10 cellular contexts compared by ENCODE assay signal in genomic region chr9:70422371-70423043, GRCh38. TPM values are rescaled to one million over a fixed set of nuclear protein-coding genes. Genes with fewer than 3 reads are reported as not detected.
DNase-seq lines count a peak whose midpoint lies in the region; ATAC-seq and TF ChIP-seq lines count a peak whose summit lies in the region.
"Had no signal": no experiment of that assay in that cellular context is flagged by ENCODE, and none has a peak within 500 bp of the region (broad histone marks: within the 10 kb centered on the region; RNA-seq: fewer than 3 reads in every experiment).

No MANE protein-coding gene starts in this region.

- peaks cover 31% of the 10 kb centered on the region for H3K4me1 Mint-ChIP-seq in T-helper 2 cell treated with Interferon-gamma antibody and Interleukin-4, amounts not matched to agents 5 μg/mL and 100 μg/mL, for 36 hours (ENCODE audit: low read depth)
- peaks cover 32% of the 10 kb centered on the region for H3K4me1 Mint-ChIP-seq in activated B cell treated with CpG ODN at 0.5 μM for 24 hours

- no peaks in the 10 kb centered on the region for H3K9me3 ChIP-seq in subcutaneous abdominal adipose tissue (ENCODE audit: control insufficient read depth in 5 of 5, low read length in 5 of 5)

- H3K27me3 Mint-ChIP-seq in T-helper 2 cell treated with Interferon-gamma antibody and Interleukin-4, amounts not matched to agents 5 μg/mL and 100 μg/mL, for 36 hours (ENCODE audit: low read depth) = peaks cover 2% of the 10 kb centered on the region
- H3K27me3 Mint-ChIP-seq in activated B cell treated with CpG ODN at 0.5 μM for 24 hours = no peaks in the 10 kb centered on the region

- H3K4me3 Mint-ChIP-seq in T-helper 2 cell treated with Interferon-gamma antibody and Interleukin-4, amounts not matched to agents 5 μg/mL and 100 μg/mL, for 36 hours = peak overlapping the region; percentile 0
- H3K4me3 Mint-ChIP-seq in activated B cell treated with CpG ODN at 0.5 μM for 24 hours = no peak overlapping the region

- no peak overlapping the region for H3K4me3 ChIP-seq in subcutaneous abdominal adipose tissue (ENCODE audit: low read depth in 1 of 5, low read length in 5 of 5)
- H3K4me3 ChIP-seq: PC-9 had no signal

- ATAC-seq in activated B cell treated with CpG ODN at 0.5 μM for 24 hours (ENCODE audit: low read depth) = no peak
- ATAC-seq in GM18867 (IDR thresholded peaks at IDR 0.05; ENCODE audit: unreplicated experiment) = no peak

- POLR2A ChIA-PET in activated B cell treated with CpG ODN at 0.5 μM for 24 hours (lab: Charles Lee) = interaction anchor here (0.7 to 4.3 kb wide), 3 partner anchors 22 to 141 kb away, joined by 3 to 48 read pairs (median 14); no protein-coding TSS in a partner anchor

- H3K27ac ChIP-seq in layer of hippocampus (ENCODE audit: low read depth, low read length) (peak overlapping the region; percentile 100), subcutaneous abdominal adipose tissue (ENCODE audit: low read depth, low read length) (peak overlapping the region; percentile 99)
- H3K27ac ChIP-seq: PC-9 had no signal

- no peaks in the 10 kb centered on the region for H3K36me3 Mint-ChIP-seq in T-helper 2 cell treated with Interferon-gamma antibody and Interleukin-4, amounts not matched to agents 5 μg/mL and 100 μg/mL, for 36 hours (ENCODE audit: low read depth)
- H3K36me3 Mint-ChIP-seq in activated B cell treated with CpG ODN at 0.5 μM for 24 hours (ENCODE audit: low read depth) = peaks cover 3% of the 10 kb centered on the region

- H3K9ac ChIP-seq in subcutaneous abdominal adipose tissue (ENCODE audit: low read length in 5 of 5) = no peak overlapping the region

- H3K27me3 ChIP-seq in layer of hippocampus (ENCODE audit: control insufficient read depth, insufficient read depth, low read length) (no peaks in the 10 kb centered on the region), subcutaneous abdominal adipose tissue (ENCODE audit: control insufficient read depth in 5 of 5, insufficient read depth in 4 of 5, low read length in 5 of 5) (no peaks in the 10 kb centered on the region)

- peak overlapping the region; percentile 47 for H3K27ac Mint-ChIP-seq in T-helper 2 cell treated with Interferon-gamma antibody and Interleukin-4, amounts not matched to agents 5 μg/mL and 100 μg/mL, for 36 hours
- peak overlapping the region; percentile 98 for H3K27ac Mint-ChIP-seq in activated B cell treated with CpG ODN at 0.5 μM for 24 hours

- H3K9me3 Mint-ChIP-seq in T-helper 2 cell treated with Interferon-gamma antibody and Interleukin-4, amounts not matched to agents 5 μg/mL and 100 μg/mL, for 36 hours = no peaks in the 10 kb centered on the region
- H3K9me3 Mint-ChIP-seq in activated B cell treated with CpG ODN at 0.5 μM for 24 hours = no peaks in the 10 kb centered on the region

- DNase-seq in T-helper 2 cell treated with Interferon-gamma antibody and Interleukin-4, amounts not matched to agents 5 μg/mL and 100 μg/mL, for 36 hours (ENCODE audit: low spot score) = no peak
- no peak for DNase-seq in T-helper 2 cell
- no peak for DNase-seq in activated B cell treated with CpG ODN at 0.5 μM for 24 hours
- DNase-seq in retina = no peak
- DNase-seq in cerebellar nuclear complex (lab: John Stamatoyannopoulos, UW) = no peak
- DNase-seq: NCI-H1694, PC-9 had no signal

- no peak for TF ChIP-seq CTCF in activated B cell treated with CpG ODN at 0.5 μM for 24 hours (IDR thresholded peaks at IDR 0.05)

- H3K36me3 ChIP-seq in subcutaneous abdominal adipose tissue (ENCODE audit: control insufficient read depth in 5 of 5, insufficient read depth in 5 of 5, low read length in 5 of 5) = no peaks in the 10 kb centered on the region

- H3K4me1 ChIP-seq in subcutaneous abdominal adipose tissue (ENCODE audit: control insufficient read depth in 5 of 5, insufficient read depth in 5 of 5, low read length in 5 of 5) = peaks cover 10 to 40% (median 29%) of the 10 kb centered on the region in 5 donors

- intact Hi-C loops in activated B cell treated with CpG ODN at 0.5 μM for 24 hours (cut with micrococcal nuclease) = no loop called here

- CTCF ChIA-PET in activated B cell treated with CpG ODN at 0.5 μM for 24 hours (lab: Charles Lee) = interaction anchor here (1.4 kb wide), 1 partner anchor 82 kb away, joined by 3 read pairs; no protein-coding TSS in a partner anchor

RNA-seq across cellular contexts. Expression of gene KLF9, which starts 8.1 kb away (rescaled TPM):
- 5.2 and 6.3 TPM in 2 replicates for total RNA-seq in activated B cell treated with CpG ODN at 0.5 μM for 24 hours
